Comparison of ENCODE assay signal across 8 cellular contexts in genomic region chr17:81322271-81323082, GRCh38. TPM values are rescaled to one million over a fixed set of nuclear protein-coding genes. Genes with fewer than 3 reads are reported as not detected.
DNase-seq lines count a peak whose midpoint lies in the region; ATAC-seq and TF ChIP-seq lines count a peak whose summit lies in the region.
"Had no signal": no experiment of that assay in that cellular context is flagged by ENCODE, and none has a peak within 500 bp of the region (broad histone marks: within the 10 kb centered on the region; RNA-seq: fewer than 3 reads in every experiment).

No MANE protein-coding gene starts in this region.

- H3K27ac Mint-ChIP-seq in activated naive CD4-positive, alpha-beta T cell treated with anti-CD3 and anti-CD28 coated beads, Interleukin-2, amount 50 U/mL, for 72 hours: no peak overlapping the region
- H3K27ac Mint-ChIP-seq in osteocyte (ENCODE audit: unreplicated experiment): no peak overlapping the region

- no peak overlapping the region for H3K4me3 ChIP-seq in GM12864 (ENCODE audit: low read depth, low read length)
- H3K4me3 ChIP-seq: left lung had no signal

- peak; percentile 55 for TF ChIP-seq CTCF in GM12864 (IDR thresholded peaks at IDR 0.05; ENCODE audit: low read depth, low read length, missing control alignments)
- TF ChIP-seq CTCF in osteocyte (IDR thresholded peaks at IDR 0.05): peak; percentile 17

- no peaks in the 10 kb centered on the region for H3K9me3 Mint-ChIP-seq in activated naive CD4-positive, alpha-beta T cell treated with anti-CD3 and anti-CD28 coated beads, Interleukin-2, amount 50 U/mL, for 72 hours
- H3K9me3 Mint-ChIP-seq in osteocyte (ENCODE audit: unreplicated experiment): no peaks in the 10 kb centered on the region

- H3K4me1 Mint-ChIP-seq in osteocyte (ENCODE audit: unreplicated experiment): peaks cover 8% of the 10 kb centered on the region

- no peaks in the 10 kb centered on the region for H3K27me3 Mint-ChIP-seq in osteocyte (ENCODE audit: unreplicated experiment)

- peak; percentile 82 to 95 for ATAC-seq in activated naive CD4-positive, alpha-beta T cell treated with anti-CD3 and anti-CD28 coated beads, Interleukin-2, amount 50 U/mL, for 72 hours
- no peak for ATAC-seq in GM19397 (IDR thresholded peaks at IDR 0.05; ENCODE audit: unreplicated experiment)
- ATAC-seq: left lung had no signal

- H3K4me3 Mint-ChIP-seq in osteocyte (ENCODE audit: unreplicated experiment): no peak overlapping the region

- DNase-seq in GM12864 (ENCODE audit: low read depth) (no peak), NCI-H69 (lab: John Stamatoyannopoulos, UW) (peak; percentile 62), osteocyte (ENCODE audit: extremely low spot score, unreplicated experiment) (no peak), KG1 (lab: John Stamatoyannopoulos, UW) (no peak), NCI-H1417 treated with DMSO at 0.1 percent for 48 hours (lab: John Stamatoyannopoulos, UW) (no peak)
- DNase-seq in activated naive CD4-positive, alpha-beta T cell treated with anti-CD3 and anti-CD28 coated beads, Interleukin-2, amount 50 U/mL, for 72 hours (ENCODE audit: low spot score in 2 of 2): peak in 1 of 2 donors; percentile 66

- H3K36me3 Mint-ChIP-seq in activated naive CD4-positive, alpha-beta T cell treated with anti-CD3 and anti-CD28 coated beads, Interleukin-2, amount 50 U/mL, for 72 hours: no peaks in the 10 kb centered on the region
- H3K36me3 Mint-ChIP-seq in osteocyte (ENCODE audit: unreplicated experiment): no peaks in the 10 kb centered on the region

RNA-seq across cellular contexts. Expression of gene SLC38A10, which starts 27.4 kb away (rescaled TPM):
- total RNA-seq in activated naive CD4-positive, alpha-beta T cell treated with anti-CD3 and anti-CD28 coated beads, Interleukin-2, amount 50 U/mL, for 72 hours: 10 to 100 TPM; 19.9 to 72.0 TPM
- total RNA-seq in osteocyte: 120 TPM in 2 replicates
